17 cellular contexts compared by ENCODE assay signal in the genomic region with DNA sequence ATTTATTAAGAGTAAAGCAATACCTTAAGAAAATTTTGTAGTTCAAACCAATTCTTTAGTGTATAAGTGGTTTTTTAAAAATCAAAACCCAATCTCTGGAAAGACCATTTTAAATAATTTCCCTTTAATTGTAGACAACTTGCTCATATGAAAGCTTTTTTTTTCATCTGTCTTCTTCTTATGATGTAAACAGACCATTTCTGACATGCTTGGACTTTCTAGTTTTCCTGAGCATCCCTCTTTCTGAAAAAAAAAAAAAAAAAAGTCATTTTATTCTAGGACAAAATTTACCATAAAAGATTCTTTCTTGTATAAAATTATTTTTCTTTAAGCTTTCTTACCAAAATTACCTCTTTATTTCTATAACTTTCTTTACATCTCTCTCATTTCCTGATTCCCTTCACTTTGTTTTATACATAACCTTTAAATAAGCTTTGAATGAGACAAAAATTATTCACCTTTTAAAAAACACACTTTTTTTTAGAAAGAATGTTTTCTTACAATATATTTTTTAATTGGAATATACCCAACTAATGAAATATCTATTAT.
DNase-seq lines count a peak whose midpoint lies in the region; ATAC-seq, FAIRE-seq and TF ChIP-seq lines count a peak whose summit lies in the region.
"Had no signal": no experiment of that assay in that cellular context is flagged by ENCODE, and none has a peak within 500 bp of the region (broad histone marks: within the 10 kb centered on the region; RNA-seq: fewer than 3 reads in every experiment).

No MANE protein-coding gene starts in this region.

- H2AK5ac ChIP-seq in trophoblast cell (ENCODE audit: low read length): no peak overlapping the region

- DNase-seq in HepG2 (ENCODE audit: low spot score): no peak
- no peak for DNase-seq in right lobe of liver
- peak; percentile 34 for DNase-seq in NCI-H2171 (lab: John Stamatoyannopoulos, UW)
- DNase-seq in dermis blood vessel endothelial cell: peak; percentile 19
- no peak for DNase-seq in midbrain (lab: John Stamatoyannopoulos, UW)
- DNase-seq in uterus: no peak
- no peak for DNase-seq in trophoblast cell
- DNase-seq: activated CD4-positive, alpha-beta T cell treated with anti-CD3 and anti-CD28 coated beads for 48 hours; activated T-cell treated with anti-CD3 and anti-CD28 coated beads, Interleukin-2, amount 50 U/mL, for 4 hours; BE2C; Karpas-422; retina; stimulated activated CD4-positive, alpha-beta T cell treated with anti-CD3 and anti-CD28 coated beads, Interleukin-2, amount 100 ng/mL, for 48 hours had no signal

- no peak overlapping the region for H4K8ac ChIP-seq in trophoblast cell (ENCODE audit: low read depth, low read length)

- H2AFZ ChIP-seq in HepG2 (ENCODE audit: low read length) (no peak overlapping the region), trophoblast cell (ENCODE audit: insufficient read depth, low read length, poor library complexity) (no peak overlapping the region)

- CTCF ChIA-PET in HepG2 (lab: Yijun Ruan, JAX; ENCODE audit: low intra/inter-chr PET ratio, low total read pairs): no interaction called here

- TF ChIP-seq POLR2A in HepG2 (IDR thresholded peaks at IDR 0.05; ENCODE audit: insufficient read depth in 1 of 2, low read depth in 2 of 2, low read length in 2 of 2) (no peak), right lobe of liver (IDR thresholded peaks at IDR 0.05) (no peak), uterus (IDR thresholded peaks at IDR 0.05) (no peak)

- H3K4me2 ChIP-seq in HepG2 (ENCODE audit: low read depth, low read length) (no peak overlapping the region), trophoblast cell (ENCODE audit: low read length) (no peak overlapping the region)

- no peak overlapping the region for H3K14ac ChIP-seq in trophoblast cell (ENCODE audit: low read length)

- in situ Hi-C loops in HepG2 (cut with HindIII; ENCODE audit: extremely low pct_ligation_motif_present, low pct_unique_long_range_greater_than_20kb): no loop called here

- no peaks in the 10 kb centered on the region for H4K20me1 ChIP-seq in HepG2 (ENCODE audit: insufficient read depth, low read length)

- no peak overlapping the region for H2BK12ac ChIP-seq in trophoblast cell (ENCODE audit: low read length)

- H3K36me3 ChIP-seq in HepG2 (replicated peaks in 1 of 2; ENCODE audit: control insufficient read depth in 1 of 2, insufficient read depth in 2 of 2, low read length in 2 of 2) (no peaks in the 10 kb centered on the region), right lobe of liver (no peaks in the 10 kb centered on the region), uterus (no peaks in the 10 kb centered on the region), trophoblast cell (ENCODE audit: control insufficient read depth in 1 of 2, insufficient read depth in 2 of 2, low read length in 2 of 2) (no peaks in the 10 kb centered on the region)
- H3K36me3 ChIP-seq: BE2C had no signal

- H3K9ac ChIP-seq in HepG2 (ENCODE audit: insufficient read depth, low read depth, low read length) (no peak overlapping the region), trophoblast cell (ENCODE audit: low read length) (no peak overlapping the region)

- H3K23ac ChIP-seq in trophoblast cell (ENCODE audit: low read length): no peak overlapping the region

- H2BK120ac ChIP-seq in trophoblast cell (ENCODE audit: insufficient read depth, low read length, poor library complexity): no peak overlapping the region

- H3K27me3 ChIP-seq in HepG2 (ENCODE audit: control insufficient read depth in 1 of 2, insufficient read depth in 2 of 2, low read length in 2 of 2): peaks cover 0 to 2% of the 10 kb centered on the region in 2 experiments; a peak in 2 of 5 replicates
- no peaks in the 10 kb centered on the region for H3K27me3 ChIP-seq in right lobe of liver
- H3K27me3 ChIP-seq in uterus: no peaks in the 10 kb centered on the region
- no peaks in the 10 kb centered on the region for H3K27me3 ChIP-seq in trophoblast cell (ENCODE audit: insufficient read depth, low read length)
- H3K27me3 ChIP-seq: BE2C had no signal

- POLR2A ChIA-PET in HepG2 (lab: Yijun Ruan, JAX): no interaction called here

- H3K18ac ChIP-seq in trophoblast cell (ENCODE audit: low read length): no peak overlapping the region

- peaks cover 8% of the 10 kb centered on the region for H3K79me1 ChIP-seq in trophoblast cell (ENCODE audit: low read length)

- H4K91ac ChIP-seq in trophoblast cell (ENCODE audit: low read depth, low read length): no peak overlapping the region

- intact Hi-C loops in HepG2 (cut with micrococcal nuclease; ENCODE audit: unreplicated experiment): no loop called here
- intact Hi-C loops in right lobe of liver (cut with DNase I): no loop called here
- intact Hi-C loops in uterus (cut with DNase I; ENCODE audit: low total_unique reads): no loop called here

- no TSS peak for BruUV-seq in HepG2 (replicated peaks; lab: Mats Ljungman, UMichigan)

- no peak overlapping the region for H2BK5ac ChIP-seq in trophoblast cell (ENCODE audit: low read depth, low read length, poor library complexity)

- ATAC-seq in HepG2: no peak
- ATAC-seq in right lobe of liver: no peak
- ATAC-seq in HG02973 (IDR thresholded peaks at IDR 0.05; ENCODE audit: unreplicated experiment): no peak
- ATAC-seq: activated T-cell treated with anti-CD3 and anti-CD28 coated beads, Interleukin-2, amount 50 U/mL, for 4 hours; natural killer cell treated with Interleukin-12 subunit alpha and Interleukin-12 subunit beta and Interleukin-15 and Interleukin-18, amount 100 ng/mL, for 72 hours had no signal

- H3K4me3 ChIP-seq in HepG2 (replicated peaks in 1 of 3; ENCODE audit: insufficient read depth in 1 of 3, low read depth in 2 of 3, low read length in 3 of 3) (no peak overlapping the region), right lobe of liver (no peak overlapping the region), uterus (no peak overlapping the region), trophoblast cell (ENCODE audit: low read depth, low read length) (no peak overlapping the region)

- H3K9me3 ChIP-seq in HepG2 (ENCODE audit: low read length): peaks cover 27% of the 10 kb centered on the region
- no peaks in the 10 kb centered on the region for H3K9me3 ChIP-seq in right lobe of liver
- H3K9me3 ChIP-seq in uterus: no peaks in the 10 kb centered on the region
- peaks cover 8% of the 10 kb centered on the region for H3K9me3 ChIP-seq in trophoblast cell (ENCODE audit: insufficient read depth, low read depth, low read length)

- TF ChIP-seq CTCF in HepG2 (CRISPR knock-in tag; IDR thresholded peaks at IDR 0.05) (no peak), right lobe of liver (IDR thresholded peaks at IDR 0.05) (no peak), uterus (IDR thresholded peaks at IDR 0.05) (no peak)

- no peak overlapping the region for H4K12ac ChIP-seq in trophoblast cell (ENCODE audit: low read depth, low read length)

- H3K4ac ChIP-seq in trophoblast cell (ENCODE audit: low read depth, low read length): no peak overlapping the region

- TF ChIP-seq EP300 in HepG2 (IDR thresholded peaks at IDR 0.05; ENCODE audit: low read depth in 2 of 2, low read length in 2 of 2): no peak
- no peak for TF ChIP-seq EP300 in HepG2 (CRISPR knock-in tag; IDR thresholded peaks at IDR 0.05; ENCODE audit: borderline replicate concordance)

- no peak for FAIRE-seq in HepG2 (lab: Jason Lieb, UNC)
- FAIRE-seq: H54 had no signal

- H3K4me1 ChIP-seq in HepG2 (ENCODE audit: insufficient read depth, low read length) (no peaks in the 10 kb centered on the region), right lobe of liver (no peaks in the 10 kb centered on the region), uterus (no peaks in the 10 kb centered on the region), trophoblast cell (ENCODE audit: control insufficient read depth in 1 of 2, insufficient read depth in 2 of 2, low read length in 2 of 2) (peaks cover 2 to 5% of the 10 kb centered on the region in 2 experiments)
- H3K4me1 ChIP-seq: BE2C had no signal

- no peak overlapping the region for H3K27ac ChIP-seq in HepG2 (ENCODE audit: extremely low read length, insufficient read depth, low read length)
- no peak overlapping the region for H3K27ac ChIP-seq in right lobe of liver
- H3K27ac ChIP-seq in uterus: no peak overlapping the region
- no peak overlapping the region for H3K27ac ChIP-seq in trophoblast cell (ENCODE audit: low read depth, low read length)
- H3K27ac ChIP-seq: RWPE1 had no signal

- no peak for TF ChIP-seq RAD21 in HepG2 (CRISPR knock-in tag; IDR thresholded peaks at IDR 0.05)

- H3K79me2 ChIP-seq in HepG2 (ENCODE audit: insufficient read depth, low read length): no peaks in the 10 kb centered on the region
- H3K79me2 ChIP-seq in trophoblast cell (ENCODE audit: control insufficient read depth, insufficient read depth, low read length, poor library complexity): no peaks in the 10 kb centered on the region

TF ChIP-seq in HepG2, 621 proteins besides CTCF, POLR2A, EP300 and RAD21:
- no peak for TF ChIP-seq PHF8 (CRISPR knock-in tag; IDR thresholded peaks at IDR 0.05)
- TF ChIP-seq ZFP36 (IDR thresholded peaks at IDR 0.05; ENCODE audit: borderline replicate concordance, low read depth, low read length, partially characterized antibody): peak; percentile 55

Comparison
In these comparisons a context has a peak if more than half of its experiments do, and no peak if none do; other contexts are left out.
1. DNase-seq: peak in NCI-H2171 (single experiment) and dermis blood vessel endothelial cell (single experiment); none in HepG2 (single experiment), right lobe of liver (0 of 3), midbrain (single experiment), uterus (0 of 2) and trophoblast cell (0 of 2).